In genomic region chr9:91929331-91929730, GRCh38 we compare ENCODE assay signal across 9 cellular contexts. TPM values are rescaled to one million over a fixed set of nuclear protein-coding genes. Genes with fewer than 3 reads are reported as not detected.
"Had no signal": no experiment of that assay in that cellular context is flagged by ENCODE, and none has a peak within 500 bp of the region (broad histone marks: within the 10 kb centered on the region; RNA-seq: fewer than 3 reads in every experiment).

No MANE protein-coding gene starts in this region.

- H3K4me3 ChIP-seq: GM23248, HAP-1 had no signal

- H3K36me3 ChIP-seq: HAP-1 had no signal

- H3K4me1 ChIP-seq: HAP-1 had no signal

- H3K27ac ChIP-seq: GM23248, HL-60 had no signal

- DNase-seq: GM23248, GOT3, H7, HFFc6 had no signal

- ATAC-seq: HCT116, HepG2 had no signal

RNA-seq across cellular contexts. Expression of gene ROR2, which starts 20.7 kb away (rescaled TPM):
- total RNA-seq: HepG2 had no signal
- polyA plus RNA-seq: HepG2, IgD-negative memory B cell had no signal
